ENCODE assay signal across 1 cellular context in the genomic region with DNA sequence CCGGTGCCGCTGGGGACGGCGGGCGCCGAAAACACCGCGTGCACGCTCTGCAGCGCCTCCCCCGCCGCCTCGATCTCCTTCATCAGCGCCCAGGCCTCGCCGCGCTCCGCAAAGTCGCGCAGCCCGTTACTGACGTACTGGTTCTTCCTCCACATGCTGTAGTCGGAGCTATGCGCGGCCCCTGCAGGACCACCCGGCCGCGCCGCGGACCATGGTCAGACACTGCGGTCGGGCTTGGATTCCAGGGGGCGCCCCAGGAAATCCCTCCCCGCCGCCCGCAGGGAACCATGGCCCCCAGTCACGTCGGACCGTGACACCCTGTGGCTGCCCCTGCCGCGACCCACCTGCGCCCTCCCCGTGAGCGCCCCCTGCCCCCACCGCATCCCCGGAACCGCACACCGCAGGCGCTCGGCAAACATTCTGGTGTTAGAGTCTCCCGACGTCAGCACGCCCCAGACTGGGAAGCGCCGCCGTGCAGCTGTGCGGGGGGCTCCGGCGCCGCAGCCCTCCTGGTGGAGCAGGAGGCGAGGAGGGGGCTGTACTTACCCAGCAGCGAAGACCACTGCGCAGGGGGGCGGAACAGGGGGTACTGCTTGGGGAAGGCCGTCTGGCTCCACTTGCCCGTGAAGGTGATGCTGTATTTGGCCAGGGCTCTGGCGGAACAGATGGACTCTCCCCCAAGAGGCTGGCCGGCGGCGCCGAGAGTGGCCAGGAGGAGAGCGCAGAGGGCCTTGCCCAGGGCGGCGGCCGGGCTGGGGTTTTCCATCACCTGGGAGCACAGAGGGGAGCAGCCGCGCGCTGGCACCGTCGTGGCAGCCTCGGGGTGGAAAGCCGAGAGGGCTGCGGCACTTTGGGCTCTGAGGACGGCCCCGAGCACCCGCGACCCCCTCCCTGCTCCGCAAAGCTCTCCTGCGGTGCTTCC.
A peak's percentile ranks its signal among the peaks of the same experiment; 100 is the strongest.
TF ChIP-seq lines count a peak whose summit lies in the region.

No MANE protein-coding gene starts in this region.

TF ChIP-seq in endothelial cell of umbilical vein, 7 proteins besides CTCF, POLR2A, EP300 and RAD21:
- TF ChIP-seq FOS (IDR thresholded peaks at IDR 0.05; ENCODE audit: borderline replicate concordance, insufficient read depth, low read length) (no peak), EZH2 (IDR thresholded peaks at IDR 0.05; ENCODE audit: borderline replicate concordance, low read depth, low read length, severe bottlenecking) (peak; percentile 96), POLR2AphosphoS5 (IDR thresholded peaks at IDR 0.05; ENCODE audit: insufficient read depth, low read depth, low read length) (no peak), MAX (IDR thresholded peaks at IDR 0.05; ENCODE audit: insufficient read depth, insufficient read length) (no peak)
